Comparison of ENCODE assay signal across 12 cellular contexts in the genomic region with DNA sequence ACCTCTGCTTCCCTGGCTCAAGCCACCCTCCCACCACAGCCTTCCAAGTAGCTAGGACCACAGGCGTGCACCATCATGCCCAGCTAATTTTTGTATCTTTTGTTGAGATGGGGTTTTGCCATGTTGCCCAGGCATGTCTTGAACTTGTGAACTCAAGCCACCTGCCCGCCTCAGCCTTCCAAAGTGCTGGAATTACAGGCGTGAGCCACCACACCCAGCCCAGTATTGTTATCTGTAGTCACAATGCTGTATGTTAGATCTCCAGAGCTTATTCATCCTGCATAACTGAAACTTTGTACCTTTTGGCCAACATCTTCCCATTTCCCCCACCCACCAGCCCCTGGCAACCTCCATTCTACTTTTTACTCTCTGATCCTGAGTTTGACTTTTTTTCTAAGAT. TPM values are rescaled to one million over a fixed set of nuclear protein-coding genes. Genes with fewer than 3 reads are reported as not detected.
DNase-seq lines count a peak whose midpoint lies in the region; ATAC-seq, FAIRE-seq and TF ChIP-seq lines count a peak whose summit lies in the region.
"Had no signal": no experiment of that assay in that cellular context is flagged by ENCODE, and none has a peak within 500 bp of the region (broad histone marks: within the 10 kb centered on the region; RNA-seq: fewer than 3 reads in every experiment).

No MANE protein-coding gene starts in this region.

- H3K9me2 ChIP-seq in PC-3 (replicated peaks; ENCODE audit: low read length): no peaks in the 10 kb centered on the region

- intact Hi-C loops in PC-3 (cut with micrococcal nuclease): no loop called here
- intact Hi-C loops in pancreas (cut with DNase I): no loop called here

- FAIRE-seq in pancreas (lab: Jason Lieb, UNC): no peak

- H3K4me3 Mint-ChIP-seq in CD4-positive, CD25-positive, alpha-beta regulatory T cell: no peak overlapping the region
- H3K4me3 Mint-ChIP-seq in glutamatergic neuron (ENCODE audit: unreplicated experiment): no peak overlapping the region
- H3K4me3 Mint-ChIP-seq: activated naive CD4-positive, alpha-beta T cell treated with anti-CD3 and anti-CD28 coated beads, Interleukin-2, amount 10 ng/mL, durations not matched to agents 7 days and 5 days had no signal

- no peaks in the 10 kb centered on the region for H3K9me3 Mint-ChIP-seq in CD4-positive, CD25-positive, alpha-beta regulatory T cell
- no peaks in the 10 kb centered on the region for H3K9me3 Mint-ChIP-seq in glutamatergic neuron (ENCODE audit: unreplicated experiment)
- H3K9me3 Mint-ChIP-seq: activated naive CD4-positive, alpha-beta T cell treated with anti-CD3 and anti-CD28 coated beads, Interleukin-2, amount 10 ng/mL, durations not matched to agents 7 days and 5 days had no signal

- no TSS peak for BruUV-seq in PC-3 (replicated peaks; lab: Mats Ljungman, UMichigan)

- peaks cover 40% of the 10 kb centered on the region for H3K36me3 ChIP-seq in CD4-positive, CD25-positive, alpha-beta regulatory T cell (ENCODE audit: control insufficient read depth, insufficient read depth, low read length)
- H3K36me3 ChIP-seq in PC-3 (ENCODE audit: low read depth, low read length): no peaks in the 10 kb centered on the region
- H3K36me3 ChIP-seq in pancreas: peaks cover 0 to 12% (median 9%) of the 10 kb centered on the region in 3 donors
- no peaks in the 10 kb centered on the region for H3K36me3 ChIP-seq in HAP-1 (replicated peaks)

- H3K4me1 ChIP-seq in CD4-positive, CD25-positive, alpha-beta regulatory T cell (ENCODE audit: control insufficient read depth, insufficient read depth, low read length, poor library complexity, severe bottlenecking): no peaks in the 10 kb centered on the region
- H3K4me1 ChIP-seq in PC-3 (ENCODE audit: insufficient read depth, low read length) (peaks cover 12% of the 10 kb centered on the region), pancreas (peaks cover 6 to 19% (median 8%) of the 10 kb centered on the region in 3 donors), HAP-1 (peaks cover 3% of the 10 kb centered on the region; the same call in 1 of the 2 replicates)

- H3K4me3 ChIP-seq in CD4-positive, CD25-positive, alpha-beta regulatory T cell (ENCODE audit: low read depth, low read length): no peak overlapping the region
- H3K4me3 ChIP-seq in PC-3 (ENCODE audit: low read length): no peak overlapping the region
- H3K4me3 ChIP-seq in pancreas: no peak overlapping the region
- H3K4me3 ChIP-seq in HAP-1: no peak overlapping the region

- no peaks in the 10 kb centered on the region for H4K20me1 ChIP-seq in PC-3 (ENCODE audit: low read length)

- H3F3A ChIP-seq in PC-3 (ENCODE audit: low read length, unreplicated experiment): no peaks in the 10 kb centered on the region

- H3K4me1 Mint-ChIP-seq in CD4-positive, CD25-positive, alpha-beta regulatory T cell: peaks cover 41 to 59% (median 57%) of the 10 kb centered on the region in 4 donors
- peaks cover 3% of the 10 kb centered on the region for H3K4me1 Mint-ChIP-seq in glutamatergic neuron (ENCODE audit: low read depth, unreplicated experiment)
- H3K4me1 Mint-ChIP-seq: activated naive CD4-positive, alpha-beta T cell treated with anti-CD3 and anti-CD28 coated beads, Interleukin-2, amount 10 ng/mL, durations not matched to agents 7 days and 5 days had no signal

- in situ Hi-C loops in HAP-1 (cut with MboI; ENCODE audit: low sequenced_read_pairs): no loop called here

- H3K36me3 Mint-ChIP-seq in CD4-positive, CD25-positive, alpha-beta regulatory T cell: peaks cover 34% of the 10 kb centered on the region
- no peaks in the 10 kb centered on the region for H3K36me3 Mint-ChIP-seq in glutamatergic neuron (ENCODE audit: unreplicated experiment)

- H3K9me3 ChIP-seq in CD4-positive, CD25-positive, alpha-beta regulatory T cell (ENCODE audit: control insufficient read depth in 2 of 2, low read length in 2 of 2): no peaks in the 10 kb centered on the region
- H3K9me3 ChIP-seq in PC-3 (ENCODE audit: low read length): no peaks in the 10 kb centered on the region
- H3K9me3 ChIP-seq in pancreas: no peaks in the 10 kb centered on the region
- no peaks in the 10 kb centered on the region for H3K9me3 ChIP-seq in HAP-1

- TF ChIP-seq CTCF in PC-3 (conservative IDR thresholded peaks at IDR 0.05; ENCODE audit: low read depth, low read length) (no peak), pancreas (IDR thresholded peaks at IDR 0.05) (no peak), glutamatergic neuron (IDR thresholded peaks at IDR 0.05; ENCODE audit: partially characterized antibody, unreplicated experiment) (no peak)

- H3K27ac Mint-ChIP-seq in CD4-positive, CD25-positive, alpha-beta regulatory T cell: peak overlapping the region in 2 of 3 donors; percentile 48 to 65
- no peak overlapping the region for H3K27ac Mint-ChIP-seq in glutamatergic neuron (ENCODE audit: unreplicated experiment)
- H3K27ac Mint-ChIP-seq: activated naive CD4-positive, alpha-beta T cell treated with anti-CD3 and anti-CD28 coated beads, Interleukin-2, amount 10 ng/mL, durations not matched to agents 7 days and 5 days had no signal

- H2AFZ ChIP-seq in PC-3 (ENCODE audit: low read length): no peak overlapping the region
- H2AFZ ChIP-seq: parathyroid adenoma had no signal

- POLR2A ChIA-PET in PC-3 (lab: Charles Lee; ENCODE audit: unreplicated experiment): no interaction called here

- H3K4me2 ChIP-seq in PC-3 (ENCODE audit: low read length): peak overlapping the region; percentile 34; the same call in 1 of the 2 replicates

- no peaks in the 10 kb centered on the region for H3K27me3 Mint-ChIP-seq in CD4-positive, CD25-positive, alpha-beta regulatory T cell
- H3K27me3 Mint-ChIP-seq in glutamatergic neuron (ENCODE audit: unreplicated experiment): peaks cover 3% of the 10 kb centered on the region
- H3K27me3 Mint-ChIP-seq: activated naive CD4-positive, alpha-beta T cell treated with anti-CD3 and anti-CD28 coated beads, Interleukin-2, amount 10 ng/mL, durations not matched to agents 7 days and 5 days had no signal

- CTCF ChIA-PET in PC-3 (lab: Charles Lee): no interaction called here

- ATAC-seq in CD4-positive, CD25-positive, alpha-beta regulatory T cell (ENCODE audit: low read depth in 2 of 2): no peak
- no peak; the same call in 1 of the 2 replicates for ATAC-seq in PC-3
- ATAC-seq in pancreas: peak; percentile 28 to 68 (median 56)
- no peak for ATAC-seq in GM21825 (IDR thresholded peaks at IDR 0.05; ENCODE audit: unreplicated experiment)

- H3K27me3 ChIP-seq in CD4-positive, CD25-positive, alpha-beta regulatory T cell (ENCODE audit: control insufficient read depth, insufficient read depth, low read length): no peaks in the 10 kb centered on the region
- no peaks in the 10 kb centered on the region for H3K27me3 ChIP-seq in PC-3 (ENCODE audit: low read length)
- no peaks in the 10 kb centered on the region for H3K27me3 ChIP-seq in pancreas
- no peaks in the 10 kb centered on the region for H3K27me3 ChIP-seq in HAP-1 (ENCODE audit: low read depth)

- H3K79me2 ChIP-seq in PC-3 (ENCODE audit: low read length): no peaks in the 10 kb centered on the region

- no peak for DNase-seq in CD4-positive, CD25-positive, alpha-beta regulatory T cell
- DNase-seq in PC-3: no peak
- peak; percentile 8 for DNase-seq in epithelial cell of prostate (ENCODE audit: low read depth, low spot score)
- no peak for DNase-seq in pancreas
- DNase-seq in epidermal melanocyte (ENCODE audit: insufficient read length, low spot score): no peak
- no peak for DNase-seq in HAP-1 (ENCODE audit: low spot score in 2 of 2)
- DNase-seq in glutamatergic neuron: no peak
- DNase-seq: activated naive CD4-positive, alpha-beta T cell treated with anti-CD3 and anti-CD28 coated beads, Interleukin-2, amount 10 ng/mL, durations not matched to agents 7 days and 5 days; Karpas-422; SHP77 had no signal

- WGBS in pancreas, 2 donors: 83 to 84% methylated on average over 3 of the region's 3 CpGs

- no peak overlapping the region for H3K9ac ChIP-seq in PC-3 (ENCODE audit: low read length)
- H3K9ac ChIP-seq: parathyroid adenoma had no signal

- no peak overlapping the region for H3K27ac ChIP-seq in CD4-positive, CD25-positive, alpha-beta regulatory T cell (ENCODE audit: insufficient read depth, low read length, poor library complexity, severe bottlenecking)
- H3K27ac ChIP-seq in PC-3 (ENCODE audit: low read length) (no peak overlapping the region), epithelial cell of prostate (peak overlapping the region; percentile 14), pancreas (peak overlapping the region in 2 of 4 donors; percentile 26 to 46)
- H3K27ac ChIP-seq: parathyroid adenoma had no signal

RNA-seq across cellular contexts. Expression of a gene that starts 37.4 kb away (rescaled TPM):
- total RNA-seq in CD4-positive, CD25-positive, alpha-beta regulatory T cell: 126 TPM
- polyA plus RNA-seq in CD4-positive, CD25-positive, alpha-beta regulatory T cell: 10 to 100 TPM; 59.5 to 69.2 (median 65.1) TPM
- total RNA-seq in PC-3 (2014; rRNA removed) (2.0 and 4.9 TPM in 2 replicates), pancreas (10 to 100 TPM in 5 of 6 donors, 1 to 10 TPM in 1; 8.9 to 21.4 (median 11.5) TPM), glutamatergic neuron (ENCODE audit: unreplicated experiment) (16.6 TPM)
- 1 to 10 TPM; 3.6 to 4.2 TPM for polyA plus RNA-seq in pancreas

RNA-seq across cellular contexts. Expression of a gene that starts 50.7 kb away (rescaled TPM):
- 30.2 TPM for total RNA-seq in CD4-positive, CD25-positive, alpha-beta regulatory T cell
- 10 to 100 TPM; 16.0 to 19.8 (median 18.6) TPM for polyA plus RNA-seq in CD4-positive, CD25-positive, alpha-beta regulatory T cell
- total RNA-seq in PC-3 (2014; rRNA removed) (17.0 and 21.5 TPM in 2 replicates), pancreas (10 to 100 TPM in 1 of 6 donors, 1 to 10 TPM in 5; 5.7 to 11.6 (median 7.9) TPM), glutamatergic neuron (ENCODE audit: unreplicated experiment) (12.5 TPM)
- 10 to 100 TPM; 11.3 to 15.3 TPM for polyA plus RNA-seq in pancreas

Comparison
In these comparisons a context has a peak if more than half of its experiments do, and no peak if none do; other contexts are left out.
1. ATAC-seq: peak in pancreas (4 of 4); none in CD4-positive, CD25-positive, alpha-beta regulatory T cell (0 of 2), PC-3 (single experiment) and GM21825 (single experiment).